1 cellular context compared by ENCODE assay signal in the genomic region with DNA sequence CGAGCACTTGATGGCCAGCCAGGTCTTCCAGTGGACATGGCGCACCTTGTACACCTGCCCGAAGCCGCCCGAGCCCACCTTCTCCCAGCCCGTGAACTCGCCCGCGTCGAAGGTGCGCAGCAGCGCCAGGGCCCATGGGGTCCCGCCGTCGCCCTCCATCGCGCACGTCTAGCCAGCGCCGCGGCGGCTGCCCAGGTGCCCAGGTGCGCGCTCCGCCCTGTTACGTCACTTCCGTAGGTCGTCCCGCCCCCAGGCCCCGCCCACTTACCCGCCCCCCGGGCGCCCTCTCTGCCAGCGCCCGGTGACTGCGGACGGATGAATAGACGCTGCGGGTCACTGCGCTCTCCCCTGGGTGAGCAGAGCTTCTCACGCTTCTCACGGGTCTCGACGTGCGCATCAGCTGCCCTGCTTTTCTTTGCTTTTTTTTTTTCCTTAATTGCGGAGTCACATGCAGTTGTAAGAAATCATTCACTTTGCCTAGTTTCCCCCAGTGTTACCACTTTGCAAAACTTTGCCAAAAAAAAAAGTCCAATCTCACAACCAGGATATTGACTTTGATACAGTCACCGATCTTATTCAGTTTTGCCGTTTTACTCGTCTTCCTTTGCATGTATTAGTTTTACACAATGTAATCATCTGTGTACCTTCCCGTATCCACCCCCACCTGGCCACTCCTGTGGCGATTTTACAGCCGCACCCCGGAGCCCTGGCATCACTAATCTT.
TF ChIP-seq lines count a peak whose summit lies in the region.

RIPK4 (minus strand) TSS at position 170 of the 723 bp plus-strand sequence; CDS start at position 159, 11 bp downstream.

TF ChIP-seq in HepG2, 621 proteins besides CTCF, POLR2A, EP300 and RAD21 (continued from another document and continues in another):
- TF ChIP-seq TRAFD1 (CRISPR knock-in tag; IDR thresholded peaks at IDR 0.05; ENCODE audit: borderline replicate concordance) (no peak), SYNCRIP (IDR thresholded peaks at IDR 0.05; ENCODE audit: insufficient read depth, low read depth, low read length) (no peak), HOXA9 (CRISPR knock-in tag; IDR thresholded peaks at IDR 0.05; ENCODE audit: borderline replicate concordance) (no peak), ZBTB7B (CRISPR knock-in tag; IDR thresholded peaks at IDR 0.05) (peak; percentile 74; the same call in 1 of the 2 replicates), ZNF33A (CRISPR knock-in tag; IDR thresholded peaks at IDR 0.05; ENCODE audit: borderline replicate concordance) (no peak), FOXC1 (CRISPR knock-in tag; IDR thresholded peaks at IDR 0.05; ENCODE audit: borderline replicate concordance) (no peak), ZNF160 (CRISPR knock-in tag; IDR thresholded peaks at IDR 0.05) (no peak), DPF2 (CRISPR knock-in tag; IDR thresholded peaks at IDR 0.05; ENCODE audit: borderline replicate concordance, low read depth) (no peak), ZNF431 (CRISPR knock-in tag; IDR thresholded peaks at IDR 0.05; ENCODE audit: borderline replicate concordance, low read depth) (no peak), MED8 (CRISPR knock-in tag; IDR thresholded peaks at IDR 0.05; ENCODE audit: insufficient replicate concordance) (no peak), IKZF4 (CRISPR knock-in tag; IDR thresholded peaks at IDR 0.05; ENCODE audit: borderline replicate concordance, low read depth, not compliant biosample characterization) (peak; percentile 38), ZFP91 (CRISPR knock-in tag; IDR thresholded peaks at IDR 0.05; ENCODE audit: borderline replicate concordance) (0 out of 2 replicates have a peak, but pooled peaks have one; percentile 16), THAP9 (CRISPR knock-in tag; IDR thresholded peaks at IDR 0.05; ENCODE audit: borderline replicate concordance) (no peak), CBX2 (IDR thresholded peaks at IDR 0.05; ENCODE audit: low read depth, low read length) (no peak), CBX2 (CRISPR knock-in tag; IDR thresholded peaks at IDR 0.05; ENCODE audit: low read depth) (no peak), ZNF234 (CRISPR knock-in tag; conservative IDR thresholded peaks at IDR 0.05) (peak; percentile 26; the same call in 1 of the 2 replicates), MBNL3 (CRISPR knock-in tag; conservative IDR thresholded peaks at IDR 0.05) (no peak), ZNF414 (CRISPR knock-in tag; IDR thresholded peaks at IDR 0.05) (peak; percentile 90), FOXK2 (IDR thresholded peaks at IDR 0.05) (no peak), ZSCAN30 (CRISPR knock-in tag; IDR thresholded peaks at IDR 0.05) (no peak), ZIK1 (CRISPR knock-in tag; IDR thresholded peaks at IDR 0.05; ENCODE audit: borderline replicate concordance, low read depth) (peak; percentile 87; the same call in 1 of the 2 replicates), HNRNPH1 (optimal IDR thresholded peaks at IDR 0.05; ENCODE audit: low read depth, low read length) (no peak), ZNF556 (CRISPR knock-in tag; IDR thresholded peaks at IDR 0.05; ENCODE audit: borderline replicate concordance) (no peak), ZSCAN29 (CRISPR knock-in tag; conservative IDR thresholded peaks at IDR 0.05) (no peak), BCL3 (CRISPR knock-in tag; IDR thresholded peaks at IDR 0.05) (no peak), NKX3-1 (CRISPR knock-in tag; IDR thresholded peaks at IDR 0.05) (peak; percentile 49; the same call in 1 of the 2 replicates), XRCC5 (optimal IDR thresholded peaks at IDR 0.05; ENCODE audit: low read length) (no peak), ZFX (CRISPR knock-in tag; IDR thresholded peaks at IDR 0.05; ENCODE audit: low read depth) (peak; percentile 67), ZFP36L1 (CRISPR knock-in tag; IDR thresholded peaks at IDR 0.05) (0 out of 2 replicates have a peak, but pooled peaks have one; percentile 2), ZNF674 (CRISPR knock-in tag; IDR thresholded peaks at IDR 0.05; ENCODE audit: low read depth) (no peak), ZMAT3 (CRISPR knock-in tag; conservative IDR thresholded peaks at IDR 0.05) (no peak), ZFP90 (CRISPR knock-in tag; IDR thresholded peaks at IDR 0.05; ENCODE audit: borderline replicate concordance) (no peak), TARDBP (CRISPR knock-in tag; IDR thresholded peaks at IDR 0.05) (0 out of 2 replicates have a peak, but pooled peaks have one; percentile 43), ZNF841 (CRISPR knock-in tag; IDR thresholded peaks at IDR 0.05; ENCODE audit: borderline replicate concordance) (no peak), ATF7-NPFF (CRISPR knock-in tag; IDR thresholded peaks at IDR 0.05; ENCODE audit: low read depth) (peak; percentile 44; the same call in 1 of the 2 replicates), ZNF10 (CRISPR knock-in tag; IDR thresholded peaks at IDR 0.05; ENCODE audit: borderline replicate concordance, low read depth) (no peak)
- TF ChIP-seq, protein P1, sequence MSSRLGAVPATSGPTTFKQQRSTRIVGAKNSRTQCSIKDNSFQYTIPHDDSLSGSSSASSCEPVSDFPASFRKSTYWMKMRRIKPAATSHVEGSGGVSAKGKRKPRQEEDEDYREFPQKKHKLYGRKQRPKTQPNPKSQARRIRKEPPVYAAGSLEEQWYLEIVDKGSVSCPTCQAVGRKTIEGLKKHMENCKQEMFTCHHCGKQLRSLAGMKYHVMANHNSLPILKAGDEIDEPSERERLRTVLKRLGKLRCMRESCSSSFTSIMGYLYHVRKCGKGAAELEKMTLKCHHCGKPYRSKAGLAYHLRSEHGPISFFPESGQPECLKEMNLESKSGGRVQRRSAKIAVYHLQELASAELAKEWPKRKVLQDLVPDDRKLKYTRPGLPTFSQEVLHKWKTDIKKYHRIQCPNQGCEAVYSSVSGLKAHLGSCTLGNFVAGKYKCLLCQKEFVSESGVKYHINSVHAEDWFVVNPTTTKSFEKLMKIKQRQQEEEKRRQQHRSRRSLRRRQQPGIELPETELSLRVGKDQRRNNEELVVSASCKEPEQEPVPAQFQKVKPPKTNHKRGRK (CRISPR knock-in tag; IDR thresholded peaks at IDR 0.05) = no peak
- TF ChIP-seq, protein P2, sequence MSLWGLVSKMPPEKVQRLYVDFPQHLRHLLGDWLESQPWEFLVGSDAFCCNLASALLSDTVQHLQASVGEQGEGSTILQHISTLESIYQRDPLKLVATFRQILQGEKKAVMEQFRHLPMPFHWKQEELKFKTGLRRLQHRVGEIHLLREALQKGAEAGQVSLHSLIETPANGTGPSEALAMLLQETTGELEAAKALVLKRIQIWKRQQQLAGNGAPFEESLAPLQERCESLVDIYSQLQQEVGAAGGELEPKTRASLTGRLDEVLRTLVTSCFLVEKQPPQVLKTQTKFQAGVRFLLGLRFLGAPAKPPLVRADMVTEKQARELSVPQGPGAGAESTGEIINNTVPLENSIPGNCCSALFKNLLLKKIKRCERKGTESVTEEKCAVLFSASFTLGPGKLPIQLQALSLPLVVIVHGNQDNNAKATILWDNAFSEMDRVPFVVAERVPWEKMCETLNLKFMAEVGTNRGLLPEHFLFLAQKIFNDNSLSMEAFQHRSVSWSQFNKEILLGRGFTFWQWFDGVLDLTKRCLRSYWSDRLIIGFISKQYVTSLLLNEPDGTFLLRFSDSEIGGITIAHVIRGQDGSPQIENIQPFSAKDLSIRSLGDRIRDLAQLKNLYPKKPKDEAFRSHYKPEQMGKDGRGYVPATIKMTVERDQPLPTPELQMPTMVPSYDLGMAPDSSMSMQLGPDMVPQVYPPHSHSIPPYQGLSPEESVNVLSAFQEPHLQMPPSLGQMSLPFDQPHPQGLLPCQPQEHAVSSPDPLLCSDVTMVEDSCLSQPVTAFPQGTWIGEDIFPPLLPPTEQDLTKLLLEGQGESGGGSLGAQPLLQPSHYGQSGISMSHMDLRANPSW (CRISPR knock-in tag; IDR thresholded peaks at IDR 0.05; ENCODE audit: borderline replicate concordance) = no peak
- TF ChIP-seq, protein P3, sequence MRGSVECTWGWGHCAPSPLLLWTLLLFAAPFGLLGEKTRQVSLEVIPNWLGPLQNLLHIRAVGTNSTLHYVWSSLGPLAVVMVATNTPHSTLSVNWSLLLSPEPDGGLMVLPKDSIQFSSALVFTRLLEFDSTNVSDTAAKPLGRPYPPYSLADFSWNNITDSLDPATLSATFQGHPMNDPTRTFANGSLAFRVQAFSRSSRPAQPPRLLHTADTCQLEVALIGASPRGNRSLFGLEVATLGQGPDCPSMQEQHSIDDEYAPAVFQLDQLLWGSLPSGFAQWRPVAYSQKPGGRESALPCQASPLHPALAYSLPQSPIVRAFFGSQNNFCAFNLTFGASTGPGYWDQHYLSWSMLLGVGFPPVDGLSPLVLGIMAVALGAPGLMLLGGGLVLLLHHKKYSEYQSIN (CRISPR knock-in tag; IDR thresholded peaks at IDR 0.05; ENCODE audit: borderline replicate concordance) = no peak
- TF ChIP-seq, protein P4, sequence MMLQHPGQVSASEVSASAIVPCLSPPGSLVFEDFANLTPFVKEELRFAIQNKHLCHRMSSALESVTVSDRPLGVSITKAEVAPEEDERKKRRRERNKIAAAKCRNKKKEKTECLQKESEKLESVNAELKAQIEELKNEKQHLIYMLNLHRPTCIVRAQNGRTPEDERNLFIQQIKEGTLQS (CRISPR knock-in tag; IDR thresholded peaks at IDR 0.05) = peak; percentile 46; the same call in 1 of the 2 replicates
- TF ChIP-seq, protein P5, sequence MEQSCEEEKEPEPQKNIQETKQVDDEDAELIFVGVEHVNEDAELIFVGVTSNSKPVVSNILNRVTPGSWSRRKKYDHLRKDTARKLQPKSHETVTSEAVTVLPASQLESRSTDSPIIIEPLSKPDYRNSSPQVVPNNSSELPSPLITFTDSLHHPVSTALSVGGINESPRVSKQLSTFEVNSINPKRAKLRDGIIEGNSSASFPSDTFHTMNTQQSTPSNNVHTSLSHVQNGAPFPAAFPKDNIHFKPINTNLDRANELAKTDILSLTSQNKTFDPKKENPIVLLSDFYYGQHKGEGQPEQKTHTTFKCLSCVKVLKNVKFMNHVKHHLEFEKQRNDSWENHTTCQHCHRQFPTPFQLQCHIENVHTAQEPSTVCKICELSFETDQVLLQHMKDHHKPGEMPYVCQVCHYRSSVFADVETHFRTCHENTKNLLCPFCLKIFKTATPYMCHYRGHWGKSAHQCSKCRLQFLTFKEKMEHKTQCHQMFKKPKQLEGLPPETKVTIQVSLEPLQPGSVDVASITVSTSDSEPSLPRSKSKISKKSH (CRISPR knock-in tag; IDR thresholded peaks at IDR 0.05; ENCODE audit: borderline replicate concordance) = peak; percentile 66; the same call in 1 of the 2 replicates
